18 cellular contexts compared by ENCODE assay signal in genomic region chr6:31874084-31874670, GRCh38. TPM values are rescaled to one million over a fixed set of nuclear protein-coding genes. Genes with fewer than 3 reads are reported as not detected.
A peak's percentile ranks its signal among the peaks of the same experiment; 100 is the strongest.
DNase-seq lines count a peak whose midpoint lies in the region; ATAC-seq, FAIRE-seq and TF ChIP-seq lines count a peak whose summit lies in the region.
"Had no signal": no experiment of that assay in that cellular context is flagged by ENCODE, and none has a peak within 500 bp of the region (broad histone marks: within the 10 kb centered on the region; RNA-seq: fewer than 3 reads in every experiment).

No MANE protein-coding gene starts in this region.

- no peak overlapping the region for H2AFZ ChIP-seq in osteoblast (ENCODE audit: low read length)

- no peaks in the 10 kb centered on the region for H3K27me3 ChIP-seq in heart right ventricle
- H3K27me3 ChIP-seq in bronchial epithelial cell (ENCODE audit: control insufficient read depth, insufficient read depth, low read length), result no peaks in the 10 kb centered on the region
- no peaks in the 10 kb centered on the region for H3K27me3 ChIP-seq in osteoblast (ENCODE audit: insufficient read depth, low read length)
- H3K27me3 ChIP-seq in body of pancreas, result no peaks in the 10 kb centered on the region
- H3K27me3 ChIP-seq: Peyer's patch had no signal

- H3K36me3 ChIP-seq in heart right ventricle (no peaks in the 10 kb centered on the region), bronchial epithelial cell (ENCODE audit: control insufficient read depth, insufficient read depth, low read length) (no peaks in the 10 kb centered on the region), osteoblast (ENCODE audit: insufficient read depth, low read length) (no peaks in the 10 kb centered on the region), body of pancreas (replicated peaks in 1 of 2; ENCODE audit: insufficient read depth in 1 of 2, low read depth in 2 of 2) (no peaks in the 10 kb centered on the region)

- no peak overlapping the region for H3K4me2 ChIP-seq in osteoblast (ENCODE audit: insufficient read depth, low read length)
- H3K4me2 ChIP-seq: A549 had no signal

- no peak for FAIRE-seq in bronchial epithelial cell (lab: Jason Lieb, UNC)
- FAIRE-seq: A549, GM12892 had no signal

- H3K79me2 ChIP-seq in osteoblast (ENCODE audit: insufficient read depth, low read length), result no peaks in the 10 kb centered on the region

- peak; percentile 3 for DNase-seq in Right ventricle myocardium inferior (ENCODE audit: missing footprints)
- no peak for DNase-seq in heart right ventricle
- peak; percentile 15 for DNase-seq in bronchial epithelial cell (ENCODE audit: low read depth)
- peak; percentile 23 for DNase-seq in osteoblast (ENCODE audit: insufficient read length, low spot score, missing footprints)
- no peak for DNase-seq in body of pancreas
- no peak for DNase-seq in NCI-H446 treated with DMSO at 0.1 percent for 48 hours (lab: John Stamatoyannopoulos, UW)
- DNase-seq in NCI-H128 (lab: John Stamatoyannopoulos, UW; ENCODE audit: unreplicated experiment), result no peak
- DNase-seq in pons (ENCODE audit: low spot score), result no peak
- DNase-seq: Caco-2, DND-41, GDM1, H9, NCI-H146, SHP77 had no signal

- no peak for TF ChIP-seq CTCF in heart right ventricle (IDR thresholded peaks at IDR 0.05)
- no peak for TF ChIP-seq CTCF in bronchial epithelial cell (IDR thresholded peaks at IDR 0.05; ENCODE audit: insufficient read depth, low read length, severe bottlenecking)
- TF ChIP-seq CTCF in osteoblast (IDR thresholded peaks at IDR 0.05; ENCODE audit: extremely low read depth, low read depth, low read length), result no peak
- TF ChIP-seq CTCF in body of pancreas (IDR thresholded peaks at IDR 0.05), result no peak

- WGBS in heart right ventricle, 2 donors, result 64 to 66% methylated on average over 4 of the region's 4 CpGs
- 43 to 54% methylated on average over 4 of the region's 4 CpGs for WGBS in body of pancreas, 2 donors

- no peaks in the 10 kb centered on the region for H4K20me1 ChIP-seq in osteoblast (ENCODE audit: insufficient read depth, low read length)

- ATAC-seq in Right ventricle myocardium inferior (no peak), heart right ventricle (no peak), body of pancreas (no peak)
- ATAC-seq: A549 had no signal

- H3K4me3 ChIP-seq in heart right ventricle, result no peak overlapping the region
- H3K4me3 ChIP-seq in bronchial epithelial cell (ENCODE audit: low read depth, low read length), result no peak overlapping the region
- H3K4me3 ChIP-seq in osteoblast (ENCODE audit: insufficient read depth, low read length), result no peak overlapping the region
- no peak overlapping the region for H3K4me3 ChIP-seq in body of pancreas
- H3K4me3 ChIP-seq: A549, Peyer's patch had no signal

- no peak for TF ChIP-seq POLR2A in body of pancreas (IDR thresholded peaks at IDR 0.05)

- H3K9me3 ChIP-seq in heart right ventricle (no peaks in the 10 kb centered on the region), osteoblast (ENCODE audit: low read depth, low read length) (no peaks in the 10 kb centered on the region), body of pancreas (no peaks in the 10 kb centered on the region)
- H3K9me3 ChIP-seq: A549, Caco-2, Peyer's patch had no signal

- H3K27ac ChIP-seq in heart right ventricle, result no peak overlapping the region
- no peak overlapping the region for H3K27ac ChIP-seq in osteoblast (ENCODE audit: low read depth, low read length)
- no peak overlapping the region for H3K27ac ChIP-seq in body of pancreas
- H3K27ac ChIP-seq: A549 had no signal

- H3K4me1 ChIP-seq in heart right ventricle (no peaks in the 10 kb centered on the region), osteoblast (ENCODE audit: insufficient read depth, low read length) (peaks cover 4% of the 10 kb centered on the region), body of pancreas (peaks cover 20% of the 10 kb centered on the region)
- H3K4me1 ChIP-seq: A549 had no signal

- intact Hi-C loops in Right ventricle myocardium inferior (cut with DNase I) (no loop called here), heart right ventricle (cut with DNase I) (no loop called here), body of pancreas (cut with DNase I) (no loop called here)

RNA-seq across cellular contexts. Expression of gene SLC44A4, which starts 4.6 kb away (rescaled TPM):
- total RNA-seq in Right ventricle myocardium inferior, result not detected
- under 1 TPM in 2 of 10 donors, not detected in 8; 0.14 to 0.24 TPM for total RNA-seq in heart right ventricle
- under 1 TPM in 1 of 2 donors, not detected in 1; 0.03 TPM for polyA plus RNA-seq in heart right ventricle
- total RNA-seq in bronchial epithelial cell, result 1.8 and 10.5 TPM in 2 replicates
- not detected in 2 replicates for total RNA-seq in osteoblast
- total RNA-seq in body of pancreas, result 10 to 100 TPM in 1 of 2 donors, 1 to 10 TPM in 1; 7.3 to 19.2 TPM

RNA-seq across cellular contexts. Expression of gene NEU1, which starts 11.6 kb away (rescaled TPM):
- total RNA-seq in Right ventricle myocardium inferior, result 25.6 TPM
- total RNA-seq in heart right ventricle, result 10 to 100 TPM; 18.1 to 32.4 (median 22.3) TPM
- polyA plus RNA-seq in heart right ventricle, result 10 to 100 TPM; 15.7 to 48.0 TPM
- 65.8 and 70.3 TPM in 2 replicates for total RNA-seq in bronchial epithelial cell
- total RNA-seq in osteoblast, result 114 and 117 TPM in 2 replicates
- total RNA-seq in body of pancreas, result 10 to 100 TPM; 29.3 to 30.6 TPM

RNA-seq across cellular contexts. Expression of gene EHMT2, which starts 23.3 kb away (rescaled TPM):
- total RNA-seq in Right ventricle myocardium inferior (16.8 TPM), heart right ventricle (10 to 100 TPM in 9 of 10 donors, 1 to 10 TPM in 1; 6.4 to 18.7 (median 14.2) TPM), bronchial epithelial cell (10.8 and 14.5 TPM in 2 replicates), osteoblast (40.1 and 40.9 TPM in 2 replicates), body of pancreas (10 to 100 TPM; 35.8 to 87.7 TPM)
- 10 to 100 TPM; 13.2 to 21.7 TPM for polyA plus RNA-seq in heart right ventricle

RNA-seq across cellular contexts. Expression of gene ZBTB12, which starts 27.7 kb away (rescaled TPM):
- total RNA-seq in Right ventricle myocardium inferior (3.2 TPM), heart right ventricle (1 to 10 TPM; 1.5 to 4.9 (median 2.8) TPM), bronchial epithelial cell (0.64 and 1.3 TPM in 2 replicates), osteoblast (2.1 and 3.6 TPM in 2 replicates), body of pancreas (1 to 10 TPM in 1 of 2 donors, not detected in 1; 2.1 TPM)
- polyA plus RNA-seq in heart right ventricle, result 1 to 10 TPM; 2.0 TPM
- polyA plus RNA-seq: CD14-positive monocyte had no signal

RNA-seq across cellular contexts. Expression of gene HSPA1B, which starts 46.6 kb away (rescaled TPM):
- total RNA-seq in Right ventricle myocardium inferior, result 215 TPM
- 100 to 1,000 TPM; 126 to 258 (median 169) TPM for total RNA-seq in heart right ventricle
- polyA plus RNA-seq in heart right ventricle, result 100 to 1,000 TPM in 1 of 2 donors, 10 to 100 TPM in 1; 16.9 to 122 TPM
- 118 and 193 TPM in 2 replicates for total RNA-seq in bronchial epithelial cell
- total RNA-seq in osteoblast, result 45.7 and 59.7 TPM in 2 replicates
- 100 to 1,000 TPM in 1 of 2 donors, 10 to 100 TPM in 1; 87.0 to 131 TPM for total RNA-seq in body of pancreas

Comparison
In these comparisons a context has a peak if more than half of its experiments do, and no peak if none do; other contexts are left out.
1. DNase-seq: peak in Right ventricle myocardium inferior (single experiment), bronchial epithelial cell (single experiment) and osteoblast (single experiment); none in heart right ventricle (0 of 2), body of pancreas (0 of 4), NCI-H446 treated with DMSO at 0.1 percent for 48 hours (single experiment), NCI-H128 (single experiment) and pons (single experiment).